Comparison of ENCODE assay signal across 8 cellular contexts in genomic region chr2:110211938-110212858, GRCh38.
DNase-seq lines count a peak whose midpoint lies in the region; ATAC-seq lines count a peak whose summit lies in the region.

Gene MTLN (minus strand): TSS chr2:110212547. CDS start chr2:110212525, 22 bp downstream.

- in situ Hi-C loops in ACHN (cut with HindIII; ENCODE audit: low pct_ligation_motif_present, low pct_unique_long_range_greater_than_20kb, low sequenced_read_pairs) = no loop called here

- peak within 1 kb of the TSS; percentile 71 for H3K27ac ChIP-seq in caudate nucleus (ENCODE audit: low read depth, low read length)

- ATAC-seq in GM18867 (IDR thresholded peaks at IDR 0.05; ENCODE audit: unreplicated experiment) (peak; percentile 81), HG03097 (IDR thresholded peaks at IDR 0.05; ENCODE audit: low FRiP score, unreplicated experiment) (peak; percentile 63)

- DNase-seq in ACHN (peak; percentile 82), NCI-H2227 treated with DMSO at 0.1 percent for 48 hours (lab: John Stamatoyannopoulos, UW) (peak; percentile 65), caudate nucleus (lab: John Stamatoyannopoulos, UW) (peak in 60 of 61 donors; percentile 3 to 81 (median 58)), islet precursor cell (peak; percentile 82)
- peak; percentile 18 to 38 (median 26) for DNase-seq in activated CD4-positive, CD25-positive, alpha-beta regulatory T cell (lab: John Stamatoyannopoulos, UW)
- DNase-seq in stimulated activated CD4-positive, alpha-beta T cell treated with anti-CD3 and anti-CD28 coated beads, Interleukin-12 subunit alpha, Interleukin-12 subunit beta, amount 100 ng/mL, for 48 hours (ENCODE audit: low read depth in 2 of 3, low spot score in 1 of 3) = peak; percentile 25 to 64 (median 55)

Comparison
In these comparisons a context has a peak if more than half of its experiments do, and no peak if none do; other contexts are left out.
1. Peak in every context shown above with its lines: DNase-seq, ATAC-seq and H3K27ac ChIP-seq.
2. DNase-seq: peak in every context shown above with its lines; median percentile 82 in ACHN; 82 in islet precursor cell; 65 in NCI-H2227 treated with DMSO at 0.1 percent for 48 hours; 58 in caudate nucleus; 55 in stimulated activated CD4-positive, alpha-beta T cell treated with anti-CD3 and anti-CD28 coated beads, Interleukin-12 subunit alpha, Interleukin-12 subunit beta, amount 100 ng/mL, for 48 hours; 26 in activated CD4-positive, CD25-positive, alpha-beta regulatory T cell.